ENCODE assay signal across 1 cellular context in the genomic region with DNA sequence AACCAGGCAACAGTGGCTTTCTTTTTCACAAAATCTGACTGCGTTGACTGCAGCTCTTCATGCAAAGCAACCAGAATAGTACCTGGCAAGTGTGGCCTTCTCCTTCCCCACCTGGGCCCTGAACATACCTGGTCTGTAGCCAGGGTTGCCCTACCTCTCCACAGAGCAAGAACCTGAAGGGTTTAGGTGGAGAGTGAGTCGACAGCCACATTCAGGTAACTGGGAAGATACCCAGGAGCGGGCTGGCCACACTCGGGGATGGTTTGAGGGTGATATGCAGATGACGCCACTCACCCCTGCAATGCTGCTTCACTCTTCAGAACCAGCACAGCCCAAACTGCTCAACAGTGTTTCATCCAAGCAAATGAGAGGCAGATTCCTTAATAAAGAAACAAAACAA.
TF ChIP-seq lines count a peak whose summit lies in the region.

No MANE protein-coding gene starts in this region.

TF ChIP-seq in A549, 52 proteins besides CTCF, POLR2A, EP300 and RAD21 (continued from another document):
- TF ChIP-seq BHLHE40 (IDR thresholded peaks at IDR 0.05; ENCODE audit: low read depth, low read length) (no peak), BCL3 (IDR thresholded peaks at IDR 0.05) (no peak), HOXB13 (CRISPR knock-in tag; IDR thresholded peaks at IDR 0.05; ENCODE audit: low read depth) (no peak), MAZ (IDR thresholded peaks at IDR 0.05; ENCODE audit: borderline replicate concordance, low read depth, low read length) (no peak)
TF ChIP-seq in A549: peak in this region for 0.
